21 cellular contexts compared by ENCODE assay signal in genomic region chr3:57911588-57911987, GRCh38.
A peak's percentile ranks its signal among the peaks of the same experiment; 100 is the strongest.
DNase-seq lines count a peak whose midpoint lies in the region; ATAC-seq and TF ChIP-seq lines count a peak whose summit lies in the region.
"Had no signal": no experiment of that assay in that cellular context is flagged by ENCODE, and none has a peak within 500 bp of the region (broad histone marks: within the 10 kb centered on the region; RNA-seq: fewer than 3 reads in every experiment).

No MANE protein-coding gene starts in this region.

- peaks cover 0 to 30% (median 10%) of the 10 kb centered on the region in 4 donors for H3K36me3 ChIP-seq in transverse colon
- H3K36me3 ChIP-seq in hepatocyte (replicated peaks; ENCODE audit: insufficient read depth, low read depth), result no peaks in the 10 kb centered on the region

- no peak for ATAC-seq in activated CD8-positive, alpha-beta T cell treated with anti-CD3 and anti-CD28 coated beads for 36 hours
- ATAC-seq in activated CD8-positive, alpha-beta T cell treated with anti-CD3 and anti-CD28 coated beads, Interleukin-2, amount 10 ng/mL, durations not matched to agents 7 days and 5 days, result no peak
- no peak for ATAC-seq in GM18907 (IDR thresholded peaks at IDR 0.05; ENCODE audit: unreplicated experiment)
- ATAC-seq: naive thymus-derived CD4-positive, alpha-beta T cell had no signal

- no peak overlapping the region for H3K4me2 ChIP-seq in hepatocyte
- H3K4me2 ChIP-seq: BLaER1 treated with 17β-estradiol and CSF1 and Interleukin-3, amounts not matched to agents 10 nM and 100 nM had no signal

- H3K27me3 ChIP-seq in transverse colon (no peaks in the 10 kb centered on the region), hepatocyte (no peaks in the 10 kb centered on the region)
- H3K27me3 ChIP-seq: adrenal gland; BLaER1 treated with 17β-estradiol and CSF1 and Interleukin-3, amounts not matched to agents 10 nM and 100 nM; spleen had no signal

- no peak overlapping the region for H2AFZ ChIP-seq in hepatocyte
- H2AFZ ChIP-seq: parathyroid adenoma had no signal

- no peaks in the 10 kb centered on the region for H3K9me3 ChIP-seq in transverse colon
- H3K9me3 ChIP-seq in hepatocyte (ENCODE audit: low read depth), result no peaks in the 10 kb centered on the region
- H3K9me3 ChIP-seq: adrenal gland; BLaER1 treated with 17β-estradiol and CSF1 and Interleukin-3, amounts not matched to agents 10 nM and 100 nM; spleen had no signal

- no peak overlapping the region for H3K4me3 Mint-ChIP-seq in activated CD8-positive, alpha-beta T cell treated with anti-CD3 and anti-CD28 coated beads for 36 hours
- H3K4me3 Mint-ChIP-seq in activated CD8-positive, alpha-beta T cell treated with anti-CD3 and anti-CD28 coated beads, Interleukin-2, amount 10 ng/mL, durations not matched to agents 7 days and 5 days, result no peak overlapping the region
- H3K4me3 Mint-ChIP-seq: central memory CD8-positive, alpha-beta T cell; naive thymus-derived CD4-positive, alpha-beta T cell had no signal

- CTCF ChIA-PET in activated CD8-positive, alpha-beta T cell treated with anti-CD3 and anti-CD28 coated beads for 36 hours (lab: Charles Lee), result interaction anchor here (0.9 kb wide), 1 partner anchor 42 kb away, joined by 3 read pairs; no protein-coding TSS in a partner anchor
- CTCF ChIA-PET in activated CD8-positive, alpha-beta T cell treated with anti-CD3 and anti-CD28 coated beads, Interleukin-2, amount 10 ng/mL, durations not matched to agents 7 days and 5 days (lab: Charles Lee), result interaction anchor here (1.2 kb wide), 1 partner anchor 514 kb away, joined by 3 read pairs; no protein-coding TSS in a partner anchor

- peak overlapping the region in 3 of 4 donors; percentile 28 to 55 (median 47) for H3K27ac ChIP-seq in transverse colon
- H3K27ac ChIP-seq in hepatocyte, result no peak overlapping the region
- H3K27ac ChIP-seq: adrenal gland; BLaER1 treated with 17β-estradiol and CSF1 and Interleukin-3, amounts not matched to agents 10 nM and 100 nM; parathyroid adenoma; spleen had no signal

- TF ChIP-seq CTCF in activated CD8-positive, alpha-beta T cell treated with anti-CD3 and anti-CD28 coated beads for 36 hours (IDR thresholded peaks at IDR 0.05), result peak; percentile 26
- TF ChIP-seq CTCF in astrocyte of the spinal cord (IDR thresholded peaks at IDR 0.05; ENCODE audit: low read depth, low read length) (no peak), transverse colon (IDR thresholded peaks at IDR 0.05) (no peak), hepatocyte (IDR thresholded peaks at IDR 0.05; ENCODE audit: poor library complexity) (no peak)

- 32 to 40% methylated on average over 2 of the region's 2 CpGs for WGBS in transverse colon (ENCODE audit: low coverage in 1 of 2), 2 donors
- 47% methylated on average over 2 of the region's 2 CpGs for WGBS in hepatocyte (ENCODE audit: low lambda C conversion rate, missing lambda C conversion rate)

- H3K9me3 Mint-ChIP-seq in activated CD8-positive, alpha-beta T cell treated with anti-CD3 and anti-CD28 coated beads for 36 hours, result no peaks in the 10 kb centered on the region
- no peaks in the 10 kb centered on the region for H3K9me3 Mint-ChIP-seq in activated CD8-positive, alpha-beta T cell treated with anti-CD3 and anti-CD28 coated beads, Interleukin-2, amount 10 ng/mL, durations not matched to agents 7 days and 5 days (ENCODE audit: insufficient read depth)
- H3K9me3 Mint-ChIP-seq: central memory CD8-positive, alpha-beta T cell had no signal

- TF ChIP-seq POLR2A in transverse colon (IDR thresholded peaks at IDR 0.05), result no peak

- DNase-seq in activated CD8-positive, alpha-beta T cell treated with anti-CD3 and anti-CD28 coated beads for 36 hours, result no peak
- DNase-seq in activated CD8-positive, alpha-beta T cell treated with anti-CD3 and anti-CD28 coated beads, Interleukin-2, amount 10 ng/mL, durations not matched to agents 7 days and 5 days, result no peak
- DNase-seq in astrocyte of the spinal cord (ENCODE audit: low read depth, low spot score), result peak; percentile 52
- DNase-seq in foreskin melanocyte, result peak; percentile 16
- DNase-seq in transverse colon, result no peak
- DNase-seq in NCI-H526 (lab: John Stamatoyannopoulos, UW), result no peak
- DNase-seq in hepatocyte (ENCODE audit: low spot score), result no peak
- DNase-seq: 8988T; activated CD4-positive, CD25-positive, alpha-beta regulatory T cell treated with anti-CD3 and anti-CD28 coated beads, Interleukin-2, amount 50 U/mL, for 72 hours; activated gamma-delta T cell; GF-D8; NCI-H774; spleen; T-helper 9 cell had no signal

- in situ Hi-C loops in astrocyte of the spinal cord (cut with HindIII; ENCODE audit: low sequenced_read_pairs) (no loop called here), transverse colon (cut with MboI; ENCODE audit: low pct_ligation_motif_present in 1 of 4, low pct_unique_long_range_greater_than_20kb in 1 of 4, low sequenced_read_pairs in 3 of 4) (no loop called here)

- POLR2A ChIA-PET in activated CD8-positive, alpha-beta T cell treated with anti-CD3 and anti-CD28 coated beads for 36 hours (lab: Charles Lee), result no interaction called here
- POLR2A ChIA-PET in activated CD8-positive, alpha-beta T cell treated with anti-CD3 and anti-CD28 coated beads, Interleukin-2, amount 10 ng/mL, durations not matched to agents 7 days and 5 days (lab: Charles Lee), result no interaction called here

- H4K20me1 ChIP-seq in hepatocyte (ENCODE audit: insufficient read depth, poor library complexity, severe bottlenecking), result no peaks in the 10 kb centered on the region
- H4K20me1 ChIP-seq: BLaER1 treated with 17β-estradiol and CSF1 and Interleukin-3, amounts not matched to agents 10 nM and 100 nM had no signal

- H3K4me3 ChIP-seq in astrocyte of the spinal cord (ENCODE audit: low read depth, low read length) (no peak overlapping the region), transverse colon (no peak overlapping the region), hepatocyte (no peak overlapping the region)
- H3K4me3 ChIP-seq: adrenal gland; BLaER1 treated with 17β-estradiol and CSF1 and Interleukin-3, amounts not matched to agents 10 nM and 100 nM; GM12878; spleen had no signal

- H3K27me3 Mint-ChIP-seq in activated CD8-positive, alpha-beta T cell treated with anti-CD3 and anti-CD28 coated beads for 36 hours, result no peaks in the 10 kb centered on the region
- no peaks in the 10 kb centered on the region for H3K27me3 Mint-ChIP-seq in activated CD8-positive, alpha-beta T cell treated with anti-CD3 and anti-CD28 coated beads, Interleukin-2, amount 10 ng/mL, durations not matched to agents 7 days and 5 days (ENCODE audit: low read depth)
- H3K27me3 Mint-ChIP-seq: central memory CD8-positive, alpha-beta T cell; naive thymus-derived CD4-positive, alpha-beta T cell had no signal

- no peak for TF ChIP-seq EP300 in transverse colon (IDR thresholded peaks at IDR 0.05; ENCODE audit: low read depth)

- H3K4me1 ChIP-seq in transverse colon, result peaks cover 0 to 7% (median 3%) of the 10 kb centered on the region in 4 donors
- H3K4me1 ChIP-seq in hepatocyte (ENCODE audit: insufficient read depth), result no peaks in the 10 kb centered on the region
- H3K4me1 ChIP-seq: BLaER1 treated with 17β-estradiol and CSF1 and Interleukin-3, amounts not matched to agents 10 nM and 100 nM; parathyroid adenoma; spleen had no signal

- H3K9me2 ChIP-seq in hepatocyte (replicated peaks; ENCODE audit: insufficient read depth), result no peaks in the 10 kb centered on the region

- intact Hi-C loops in activated CD8-positive, alpha-beta T cell treated with anti-CD3 and anti-CD28 coated beads for 36 hours (cut with micrococcal nuclease), result no loop called here
- intact Hi-C loops in transverse colon (cut with DNase I; ENCODE audit: low total_unique reads), result no loop called here

- peaks cover 23% of the 10 kb centered on the region for H3K36me3 Mint-ChIP-seq in activated CD8-positive, alpha-beta T cell treated with anti-CD3 and anti-CD28 coated beads for 36 hours (ENCODE audit: low read depth)
- H3K36me3 Mint-ChIP-seq in activated CD8-positive, alpha-beta T cell treated with anti-CD3 and anti-CD28 coated beads, Interleukin-2, amount 10 ng/mL, durations not matched to agents 7 days and 5 days (ENCODE audit: low read depth), result peaks cover 30% of the 10 kb centered on the region

- H3K79me2 ChIP-seq in hepatocyte, result no peaks in the 10 kb centered on the region
- H3K79me2 ChIP-seq: parathyroid adenoma had no signal

- H3K27ac Mint-ChIP-seq in activated CD8-positive, alpha-beta T cell treated with anti-CD3 and anti-CD28 coated beads for 36 hours, result no peak overlapping the region
- H3K27ac Mint-ChIP-seq in activated CD8-positive, alpha-beta T cell treated with anti-CD3 and anti-CD28 coated beads, Interleukin-2, amount 10 ng/mL, durations not matched to agents 7 days and 5 days, result no peak overlapping the region
- H3K27ac Mint-ChIP-seq: naive thymus-derived CD4-positive, alpha-beta T cell had no signal

- H3K4me1 Mint-ChIP-seq in activated CD8-positive, alpha-beta T cell treated with anti-CD3 and anti-CD28 coated beads for 36 hours (ENCODE audit: low read depth), result no peaks in the 10 kb centered on the region
- H3K4me1 Mint-ChIP-seq in activated CD8-positive, alpha-beta T cell treated with anti-CD3 and anti-CD28 coated beads, Interleukin-2, amount 10 ng/mL, durations not matched to agents 7 days and 5 days (ENCODE audit: low read depth), result no peaks in the 10 kb centered on the region
- H3K4me1 Mint-ChIP-seq: central memory CD8-positive, alpha-beta T cell had no signal

Comparison
In these comparisons a context has a peak if more than half of its experiments do, and no peak if none do; other contexts are left out.
1. DNase-seq: peak in astrocyte of the spinal cord (single experiment) and foreskin melanocyte (single experiment); none in activated CD8-positive, alpha-beta T cell treated with anti-CD3 and anti-CD28 coated beads for 36 hours (single experiment), activated CD8-positive, alpha-beta T cell treated with anti-CD3 and anti-CD28 coated beads, Interleukin-2, amount 10 ng/mL, durations not matched to agents 7 days and 5 days (single experiment), transverse colon (single experiment), NCI-H526 (0 of 2) and hepatocyte (single experiment).